40 cellular contexts compared by ENCODE assay signal in the genomic region with DNA sequence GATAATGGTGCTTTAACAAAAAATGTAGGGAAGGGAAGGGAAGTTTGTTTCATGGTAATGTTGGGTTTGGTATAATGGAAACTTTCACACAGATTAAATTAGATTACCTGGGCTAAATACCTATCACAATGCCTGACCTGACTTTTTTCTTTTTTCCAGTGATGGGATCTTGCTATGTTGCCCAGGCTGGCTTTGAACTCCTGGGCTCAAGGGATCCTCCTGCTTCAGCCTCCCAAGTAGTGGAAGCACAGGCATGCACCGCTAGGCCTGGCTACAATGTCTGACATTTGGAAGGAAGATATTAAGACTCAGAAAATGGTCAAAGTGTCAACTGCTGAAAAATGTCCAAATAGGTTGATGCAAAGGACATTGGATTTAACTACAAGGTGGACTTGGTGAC.
"Had no signal": no experiment of that assay in that cellular context is flagged by ENCODE, and none has a peak within 500 bp of the region (broad histone marks: within the 10 kb centered on the region; RNA-seq: fewer than 3 reads in every experiment).

No MANE protein-coding gene starts in this region.

- H3K4me3 ChIP-seq: adrenal gland, ascending aorta, body of pancreas, breast epithelium, cardiac muscle cell had no signal

- H3K27me3 Mint-ChIP-seq: activated naive CD4-positive, alpha-beta T cell treated with anti-CD3 and anti-CD28 coated beads, Interleukin-2, amount 10 ng/mL, durations not matched to agents 7 days and 5 days; activated naive CD8-positive, alpha-beta T cell treated with anti-CD3 and anti-CD28 coated beads for 36 hours; activated naive CD8-positive, alpha-beta T cell treated with anti-CD3 and anti-CD28 coated beads, Interleukin-2, amount 10 ng/mL, durations not matched to agents 7 days and 5 days; activated T-cell treated with anti-CD3 and anti-CD28 coated beads, Interleukin-2, amount 50 U/mL, for 24 hours had no signal

- H3K9me3 ChIP-seq: adrenal gland, ascending aorta, body of pancreas, breast epithelium had no signal

- H3K4me1 ChIP-seq: adrenal gland, ascending aorta, body of pancreas, breast epithelium had no signal

- H3K27ac ChIP-seq: adrenal gland, ascending aorta, body of pancreas, breast epithelium had no signal

- H3K36me3 Mint-ChIP-seq: activated naive CD4-positive, alpha-beta T cell treated with anti-CD3 and anti-CD28 coated beads, Interleukin-2, amount 10 ng/mL, durations not matched to agents 7 days and 5 days; activated naive CD4-positive, alpha-beta T cell treated with anti-CD3 and anti-CD28 coated beads, Interleukin-2, amount 50 U/mL, for 24 hours; activated naive CD4-positive, alpha-beta T cell treated with anti-CD3 and anti-CD28 coated beads, Interleukin-2, amount 50 U/mL, for 72 hours; activated naive CD8-positive, alpha-beta T cell; activated naive CD8-positive, alpha-beta T cell treated with anti-CD3 and anti-CD28 coated beads for 36 hours; activated naive CD8-positive, alpha-beta T cell treated with anti-CD3 and anti-CD28 coated beads, Interleukin-2, amount 10 ng/mL, durations not matched to agents 7 days and 5 days; brain had no signal

- H3K27me3 ChIP-seq: adrenal gland, ascending aorta, body of pancreas, breast epithelium, cardiac muscle cell had no signal

- ATAC-seq: activated naive CD4-positive, alpha-beta T cell treated with anti-CD3 and anti-CD28 coated beads, Interleukin-2, amount 50 U/mL, for 72 hours; activated naive CD8-positive, alpha-beta T cell treated with anti-CD3 and anti-CD28 coated beads, Interleukin-2, amount 50 U/mL, for 24 hours; activated T-cell treated with anti-CD3 and anti-CD28 coated beads, Interleukin-2, amount 50 U/mL, for 4 hours; activated T-cell treated with anti-CD3 and anti-CD28 coated beads, Interleukin-2, amount 50 U/mL, for 72 hours; activated T-helper 17 cell treated with anti-CD3 and anti-CD28 coated beads, Interleukin-2, amount 50 U/mL, for 72 hours; body of pancreas had no signal

- H3K4me3 Mint-ChIP-seq: activated naive CD4-positive, alpha-beta T cell treated with anti-CD3 and anti-CD28 coated beads for 36 hours; activated naive CD4-positive, alpha-beta T cell treated with anti-CD3 and anti-CD28 coated beads, Interleukin-2, amount 10 ng/mL, durations not matched to agents 7 days and 5 days; activated naive CD4-positive, alpha-beta T cell treated with anti-CD3 and anti-CD28 coated beads, Interleukin-2, amount 50 U/mL, for 24 hours; activated naive CD8-positive, alpha-beta T cell; activated naive CD8-positive, alpha-beta T cell treated with anti-CD3 and anti-CD28 coated beads for 36 hours; activated naive CD8-positive, alpha-beta T cell treated with anti-CD3 and anti-CD28 coated beads, Interleukin-2, amount 10 ng/mL, durations not matched to agents 7 days and 5 days; activated naive CD8-positive, alpha-beta T cell treated with anti-CD3 and anti-CD28 coated beads, Interleukin-2, amount 50 U/mL, for 24 hours; activated T-cell treated with anti-CD3 and anti-CD28 coated beads, Interleukin-2, amount 50 U/mL, for 24 hours; activated T-cell treated with anti-CD3 and anti-CD28 coated beads, Interleukin-2, amount 50 U/mL, for 4 hours; activated T-cell treated with anti-CD3 and anti-CD28 coated beads, Interleukin-2, amount 50 U/mL, for 72 hours; activated T-helper 1 cell treated with anti-CD3 and anti-CD28 coated beads, Interleukin-12 subunit alpha, Interleukin-12 subunit beta, Interleukin-2, Interleukin-4 antibody, amounts not matched to agents 30 ng/mL and 10 ng/mL and 1 ng/mL, durations not matched to agents 14 hours and 24 hours and 36 hours; activated T-helper 17 cell treated with anti-CD3 and anti-CD28 coated beads, Interleukin-2, amount 50 U/mL, for 72 hours; brain; central memory CD8-positive, alpha-beta T cell had no signal

- DNase-seq: activated effector memory CD4-positive, alpha-beta T cell treated with anti-CD3 and anti-CD28 coated beads, Interleukin-2, amount 50 U/mL, for 16 hours; activated effector memory CD4-positive, alpha-beta T cell treated with Interleukin-2 at 50 U/mL for 16 hours; activated gamma-delta T cell; activated gamma-delta T cell treated with Interleukin-2 at 50 U/mL for 16 hours; activated naive CD4-positive, alpha-beta T cell; activated naive CD4-positive, alpha-beta T cell treated with anti-CD3 and anti-CD28 coated beads for 36 hours; activated naive CD4-positive, alpha-beta T cell treated with anti-CD3 and anti-CD28 coated beads, Interleukin-2, amount 10 ng/mL, durations not matched to agents 7 days and 5 days; activated naive CD4-positive, alpha-beta T cell treated with anti-CD3 and anti-CD28 coated beads, Interleukin-2, amount 50 U/mL, for 16 hours; activated naive CD4-positive, alpha-beta T cell treated with Interleukin-2 at 50 U/mL for 16 hours; activated naive CD8-positive, alpha-beta T cell treated with anti-CD3 and anti-CD28 coated beads for 36 hours; activated naive CD8-positive, alpha-beta T cell treated with anti-CD3 and anti-CD28 coated beads, Interleukin-2, amount 10 ng/mL, durations not matched to agents 7 days and 5 days; activated naive CD8-positive, alpha-beta T cell treated with anti-CD3 and anti-CD28 coated beads, Interleukin-2, amount 50 U/mL, for 24 hours; activated T-cell treated with anti-CD3 and anti-CD28 coated beads, Interleukin-2, amount 50 U/mL, for 1 hour; activated T-cell treated with anti-CD3 and anti-CD28 coated beads, Interleukin-2, amount 50 U/mL, for 24 hours; activated T-cell treated with anti-CD3 and anti-CD28 coated beads, Interleukin-2, amount 50 U/mL, for 4 hours; activated T-cell treated with anti-CD3 and anti-CD28 coated beads, Interleukin-2, amount 50 U/mL, for 48 hours; activated T-cell treated with anti-CD3 and anti-CD28 coated beads, Interleukin-2, amount 50 U/mL, for 72 hours; adrenal gland; amniotic stem cell; amygdala; anterior cingulate cortex; aorta; body of pancreas; caudate nucleus; central memory CD4-positive, alpha-beta T cell; cerebellar nuclear complex had no signal

- H3K9me3 Mint-ChIP-seq: activated naive CD4-positive, alpha-beta T cell treated with anti-CD3 and anti-CD28 coated beads for 36 hours; activated naive CD4-positive, alpha-beta T cell treated with anti-CD3 and anti-CD28 coated beads, Interleukin-2, amount 10 ng/mL, durations not matched to agents 7 days and 5 days; activated naive CD4-positive, alpha-beta T cell treated with anti-CD3 and anti-CD28 coated beads, Interleukin-2, amount 50 U/mL, for 24 hours; activated naive CD4-positive, alpha-beta T cell treated with anti-CD3 and anti-CD28 coated beads, Interleukin-2, amount 50 U/mL, for 72 hours; activated naive CD8-positive, alpha-beta T cell treated with anti-CD3 and anti-CD28 coated beads for 36 hours; activated naive CD8-positive, alpha-beta T cell treated with anti-CD3 and anti-CD28 coated beads, Interleukin-2, amount 10 ng/mL, durations not matched to agents 7 days and 5 days; activated naive CD8-positive, alpha-beta T cell treated with anti-CD3 and anti-CD28 coated beads, Interleukin-2, amount 50 U/mL, for 24 hours; activated T-cell treated with anti-CD3 and anti-CD28 coated beads, Interleukin-2, amount 50 U/mL, for 24 hours; activated T-cell treated with anti-CD3 and anti-CD28 coated beads, Interleukin-2, amount 50 U/mL, for 4 hours; activated T-cell treated with anti-CD3 and anti-CD28 coated beads, Interleukin-2, amount 50 U/mL, for 72 hours; activated T-helper 1 cell treated with anti-CD3 and anti-CD28 coated beads, Interleukin-12 subunit alpha, Interleukin-12 subunit beta, Interleukin-2, Interleukin-4 antibody, amounts not matched to agents 30 ng/mL and 10 ng/mL and 1 ng/mL, durations not matched to agents 14 hours and 24 hours and 36 hours; activated T-helper 17 cell treated with anti-CD3 and anti-CD28 coated beads, Interleukin-2, amount 50 U/mL, for 72 hours; activated T-helper 2 cell treated with anti-CD3 and anti-CD28 coated beads, Interferon-gamma antibody, Interleukin-2, Interleukin-4, amounts not matched to agents 10 μg/mL and 5 μg/mL and 100 μg/mL, durations not matched to agents 14 hours and 24 hours and 36 hours; central memory CD8-positive, alpha-beta T cell had no signal

- FAIRE-seq: astrocyte, bronchial epithelial cell, colon had no signal

- H3K36me3 ChIP-seq: adrenal gland, ascending aorta, breast epithelium, cardiac muscle cell had no signal

- H3K27ac Mint-ChIP-seq: activated naive CD4-positive, alpha-beta T cell treated with anti-CD3 and anti-CD28 coated beads for 36 hours; activated naive CD4-positive, alpha-beta T cell treated with anti-CD3 and anti-CD28 coated beads, Interleukin-2, amount 10 ng/mL, durations not matched to agents 7 days and 5 days; activated naive CD4-positive, alpha-beta T cell treated with anti-CD3 and anti-CD28 coated beads, Interleukin-2, amount 50 U/mL, for 24 hours; activated naive CD4-positive, alpha-beta T cell treated with anti-CD3 and anti-CD28 coated beads, Interleukin-2, amount 50 U/mL, for 72 hours; activated naive CD8-positive, alpha-beta T cell; activated naive CD8-positive, alpha-beta T cell treated with anti-CD3 and anti-CD28 coated beads for 36 hours; activated naive CD8-positive, alpha-beta T cell treated with anti-CD3 and anti-CD28 coated beads, Interleukin-2, amount 10 ng/mL, durations not matched to agents 7 days and 5 days; activated naive CD8-positive, alpha-beta T cell treated with anti-CD3 and anti-CD28 coated beads, Interleukin-2, amount 50 U/mL, for 24 hours; activated T-cell treated with anti-CD3 and anti-CD28 coated beads, Interleukin-2, amount 50 U/mL, for 24 hours; activated T-cell treated with anti-CD3 and anti-CD28 coated beads, Interleukin-2, amount 50 U/mL, for 72 hours; activated T-helper 1 cell treated with anti-CD3 and anti-CD28 coated beads, Interleukin-12 subunit alpha, Interleukin-12 subunit beta, Interleukin-2, Interleukin-4 antibody, amounts not matched to agents 30 ng/mL and 10 ng/mL and 1 ng/mL, durations not matched to agents 14 hours and 24 hours and 36 hours; activated T-helper 17 cell treated with anti-CD3 and anti-CD28 coated beads, Interleukin-2, amount 50 U/mL, for 72 hours; activated T-helper 2 cell treated with anti-CD3 and anti-CD28 coated beads, Interferon-gamma antibody, Interleukin-2, Interleukin-4, amounts not matched to agents 10 μg/mL and 5 μg/mL and 100 μg/mL, durations not matched to agents 14 hours and 24 hours and 36 hours; brain had no signal

- H3K4me1 Mint-ChIP-seq: activated naive CD4-positive, alpha-beta T cell treated with anti-CD3 and anti-CD28 coated beads, Interleukin-2, amount 10 ng/mL, durations not matched to agents 7 days and 5 days; activated naive CD4-positive, alpha-beta T cell treated with anti-CD3 and anti-CD28 coated beads, Interleukin-2, amount 50 U/mL, for 24 hours; activated naive CD8-positive, alpha-beta T cell treated with anti-CD3 and anti-CD28 coated beads for 36 hours; activated naive CD8-positive, alpha-beta T cell treated with anti-CD3 and anti-CD28 coated beads, Interleukin-2, amount 10 ng/mL, durations not matched to agents 7 days and 5 days; activated naive CD8-positive, alpha-beta T cell treated with anti-CD3 and anti-CD28 coated beads, Interleukin-2, amount 50 U/mL, for 24 hours; central memory CD8-positive, alpha-beta T cell had no signal
